Comparison of ENCODE assay signal across 1 cellular context in the genomic region with DNA sequence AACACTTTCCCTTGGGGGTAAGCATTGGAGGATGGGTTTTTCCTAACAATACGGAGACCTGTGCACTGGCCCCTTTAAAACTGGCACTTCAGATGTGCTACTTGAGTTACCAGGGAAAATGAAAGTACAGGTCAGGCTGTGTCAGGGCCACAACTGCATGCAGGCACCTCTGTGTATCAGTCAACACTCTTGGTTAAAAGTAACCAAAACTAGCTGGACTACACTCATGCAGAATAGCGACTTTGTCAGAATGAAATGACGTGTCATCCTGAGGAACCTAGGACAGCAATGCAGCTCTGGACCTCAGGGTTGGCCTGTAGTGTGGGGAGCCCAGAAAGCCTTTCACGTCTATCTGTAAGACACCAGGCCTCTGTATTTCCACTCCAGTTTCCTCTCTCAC.
TF ChIP-seq lines count a peak whose summit lies in the region.

No MANE protein-coding gene starts in this region.

TF ChIP-seq in K562, 482 proteins besides CTCF, POLR2A, EP300 and RAD21:
- TF ChIP-seq POLR2AphosphoS5 (IDR thresholded peaks at IDR 0.05; ENCODE audit: control insufficient read depth, insufficient read depth, low read depth, low read length) = peak; percentile 9; the same call in 1 of the 2 replicates
- TF ChIP-seq DPF2 (IDR thresholded peaks at IDR 0.05) = no peak
- TF ChIP-seq, protein P1, sequence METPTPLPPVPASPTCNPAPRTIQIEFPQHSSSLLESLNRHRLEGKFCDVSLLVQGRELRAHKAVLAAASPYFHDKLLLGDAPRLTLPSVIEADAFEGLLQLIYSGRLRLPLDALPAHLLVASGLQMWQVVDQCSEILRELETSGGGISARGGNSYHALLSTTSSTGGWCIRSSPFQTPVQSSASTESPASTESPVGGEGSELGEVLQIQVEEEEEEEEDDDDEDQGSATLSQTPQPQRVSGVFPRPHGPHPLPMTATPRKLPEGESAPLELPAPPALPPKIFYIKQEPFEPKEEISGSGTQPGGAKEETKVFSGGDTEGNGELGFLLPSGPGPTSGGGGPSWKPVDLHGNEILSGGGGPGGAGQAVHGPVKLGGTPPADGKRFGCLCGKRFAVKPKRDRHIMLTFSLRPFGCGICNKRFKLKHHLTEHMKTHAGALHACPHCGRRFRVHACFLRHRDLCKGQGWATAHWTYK (CRISPR knock-in tag; IDR thresholded peaks at IDR 0.05) = no peak
- TF ChIP-seq, protein P2, sequence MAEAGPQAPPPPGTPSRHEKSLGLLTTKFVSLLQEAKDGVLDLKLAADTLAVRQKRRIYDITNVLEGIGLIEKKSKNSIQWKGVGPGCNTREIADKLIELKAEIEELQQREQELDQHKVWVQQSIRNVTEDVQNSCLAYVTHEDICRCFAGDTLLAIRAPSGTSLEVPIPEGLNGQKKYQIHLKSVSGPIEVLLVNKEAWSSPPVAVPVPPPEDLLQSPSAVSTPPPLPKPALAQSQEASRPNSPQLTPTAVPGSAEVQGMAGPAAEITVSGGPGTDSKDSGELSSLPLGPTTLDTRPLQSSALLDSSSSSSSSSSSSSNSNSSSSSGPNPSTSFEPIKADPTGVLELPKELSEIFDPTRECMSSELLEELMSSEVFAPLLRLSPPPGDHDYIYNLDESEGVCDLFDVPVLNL (CRISPR knock-in tag; IDR thresholded peaks at IDR 0.05; ENCODE audit: low read depth) = no peak
- no peak for TF ChIP-seq ERF (CRISPR knock-in tag; IDR thresholded peaks at IDR 0.05)
- TF ChIP-seq THRAP3 (IDR thresholded peaks at IDR 0.05; ENCODE audit: borderline replicate concordance) = no peak
- TF ChIP-seq ZNF263 (CRISPR knock-in tag; IDR thresholded peaks at IDR 0.05; ENCODE audit: borderline replicate concordance) = no peak
- no peak for TF ChIP-seq FOXJ2 (tag; IDR thresholded peaks at IDR 0.05)
- no peak for TF ChIP-seq NR2F6 (CRISPR knock-in tag; IDR thresholded peaks at IDR 0.05)
- no peak for TF ChIP-seq ETV6 (IDR thresholded peaks at IDR 0.05; ENCODE audit: borderline replicate concordance in 1 of 2, low read depth in 2 of 2, low read length in 1 of 2)
- TF ChIP-seq ETV6 (CRISPR knock-in tag; IDR thresholded peaks at IDR 0.05; ENCODE audit: borderline replicate concordance) = no peak
- no peak for TF ChIP-seq SP1 (CRISPR knock-in tag; IDR thresholded peaks at IDR 0.05)
- no peak for TF ChIP-seq RBBP5 (IDR thresholded peaks at IDR 0.05; ENCODE audit: borderline replicate concordance, insufficient read depth, low read length, poor library complexity, severe bottlenecking)
- TF ChIP-seq, protein P3, sequence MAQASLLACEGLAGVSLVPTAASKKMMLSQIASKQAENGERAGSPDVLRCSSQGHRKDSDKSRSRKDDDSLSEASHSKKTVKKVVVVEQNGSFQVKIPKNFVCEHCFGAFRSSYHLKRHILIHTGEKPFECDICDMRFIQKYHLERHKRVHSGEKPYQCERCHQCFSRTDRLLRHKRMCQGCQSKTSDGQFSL (CRISPR knock-in tag; IDR thresholded peaks at IDR 0.05) = no peak
- TF ChIP-seq, protein P3 (tag; IDR thresholded peaks at IDR 0.05) = 0 out of 4 replicates have a peak, but pooled peaks of 1 of the 2 experiments have one; percentile 5
- no peak for TF ChIP-seq POU5F1 (IDR thresholded peaks at IDR 0.05; ENCODE audit: borderline replicate concordance, low read depth, low read length, partially characterized antibody)
- TF ChIP-seq NR3C1 (CRISPR knock-in tag; IDR thresholded peaks at IDR 0.05) = no peak
- no peak for TF ChIP-seq MAFF (IDR thresholded peaks at IDR 0.05; ENCODE audit: low read length)
